Comparison of ENCODE assay signal across 8 cellular contexts in the genomic region with DNA sequence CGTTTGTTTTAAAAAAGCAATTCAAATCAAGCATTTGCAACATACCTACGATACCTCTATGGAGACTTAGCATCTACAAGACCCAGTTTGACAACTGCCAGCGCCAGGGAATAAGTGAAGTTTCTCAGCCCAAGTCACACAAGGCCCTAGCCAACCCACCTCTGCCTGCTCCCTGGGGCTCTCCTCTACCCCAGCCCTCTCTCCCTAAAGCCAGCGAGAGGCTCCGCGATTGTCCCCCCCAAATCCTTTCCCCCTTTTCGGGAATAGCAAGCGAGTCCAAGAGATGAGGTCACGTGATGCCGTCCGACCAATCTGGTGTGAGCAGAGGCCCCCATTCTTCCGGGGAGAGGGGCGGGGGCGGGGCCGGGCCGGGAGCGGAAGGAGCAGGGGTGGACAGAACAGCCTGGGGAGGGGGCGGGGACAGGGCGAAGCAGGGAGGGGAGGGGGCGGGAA.
DNase-seq lines count a peak whose midpoint lies in the region; ATAC-seq and TF ChIP-seq lines count a peak whose summit lies in the region.

No MANE protein-coding gene starts in this region.

- H3K4ac ChIP-seq in mesenchymal stem cell (ENCODE audit: low read depth in 1 of 2, low read length in 2 of 2), result no peak overlapping the region

- peak overlapping the region; percentile 92 for H3K4me2 ChIP-seq in mesenchymal stem cell (ENCODE audit: low read length, poor library complexity, severe bottlenecking)

- no peak overlapping the region for H2BK5ac ChIP-seq in mesenchymal stem cell (ENCODE audit: low read depth, low read length, poor library complexity, severe bottlenecking)

- peaks cover 4% of the 10 kb centered on the region for H3K36me3 Mint-ChIP-seq in effector memory CD8-positive, alpha-beta T cell (ENCODE audit: insufficient read depth)

- no peak overlapping the region for H2BK120ac ChIP-seq in mesenchymal stem cell (ENCODE audit: low read depth, low read length)

- no peaks in the 10 kb centered on the region for H3K36me3 ChIP-seq in mesenchymal stem cell (ENCODE audit: control insufficient read depth in 1 of 2, insufficient read depth in 2 of 2, low read depth in 1 of 2, low read length in 2 of 2)

- H3K27ac ChIP-seq in mesenchymal stem cell (ENCODE audit: low read length, poor library complexity, severe bottlenecking), result peak overlapping the region; percentile 42

- peak overlapping the region; percentile 88 for H2AFZ ChIP-seq in mesenchymal stem cell (ENCODE audit: low read depth, low read length)

- TF ChIP-seq CTCF in AG04449 (IDR thresholded peaks at IDR 0.05; ENCODE audit: insufficient read depth, low read length, missing control alignments), result no peak

- H3K9ac ChIP-seq in mesenchymal stem cell (ENCODE audit: low read length), result peak overlapping the region; percentile 93

- H2BK12ac ChIP-seq in mesenchymal stem cell (ENCODE audit: low read length in 2 of 2), result no peak overlapping the region

- H3K18ac ChIP-seq in mesenchymal stem cell (ENCODE audit: low read depth in 1 of 2, low read length in 2 of 2), result no peak overlapping the region

- H3K4me1 Mint-ChIP-seq in effector memory CD8-positive, alpha-beta T cell (ENCODE audit: low read depth in 2 of 2), result peaks cover 6 to 7% of the 10 kb centered on the region in 2 donors

- no peak overlapping the region for H3K23ac ChIP-seq in mesenchymal stem cell (ENCODE audit: low read length in 2 of 2)

- TF ChIP-seq POLR2A in GM18951 (IDR thresholded peaks at IDR 0.05; ENCODE audit: extremely low read depth, insufficient read depth, insufficient read length), result peak; percentile 47

- in situ Hi-C loops in GM18951 (cut with MboI; ENCODE audit: low sequenced_read_pairs, unreplicated experiment), result no loop called here

- DNase-seq in AG04449 (ENCODE audit: low read depth, low spot score) (no peak), NCI-H526 treated with DMSO at 0.1 percent for 48 hours (lab: John Stamatoyannopoulos, UW) (peak; percentile 71), mesenchymal stem cell (peak; percentile 56)
- DNase-seq in activated CD8-positive, alpha-beta memory T cell treated with anti-CD3 and anti-CD28 coated beads for 4 hours (ENCODE audit: low read depth in 2 of 2), result peak; percentile 73 to 75
- DNase-seq in effector memory CD8-positive, alpha-beta T cell, result peak; percentile 65 to 71 (median 68)
- DNase-seq in stimulated activated CD4-positive, alpha-beta T cell treated with anti-CD3 and anti-CD28 coated beads, TNF-alpha, amount 100 ng/mL, for 48 hours (ENCODE audit: low read depth in 3 of 3), result peak; percentile 59 to 86 (median 71)

- WGBS in mesenchymal stem cell, result 7% methylated on average over 9 of the region's 20 CpGs

- H2BK15ac ChIP-seq in mesenchymal stem cell (ENCODE audit: low read depth, poor library complexity, severe bottlenecking), result no peak overlapping the region

- H3K14ac ChIP-seq in mesenchymal stem cell (ENCODE audit: low read length in 2 of 2), result no peak overlapping the region

- peaks cover 2 to 4% of the 10 kb centered on the region in 2 experiments for H3K27me3 ChIP-seq in mesenchymal stem cell (ENCODE audit: control insufficient read depth in 1 of 2, insufficient read depth in 1 of 2, low read length in 2 of 2)

- no peaks in the 10 kb centered on the region for H3K9me3 Mint-ChIP-seq in effector memory CD8-positive, alpha-beta T cell

- CTCF ChIA-PET in AG04449 (lab: Yijun Ruan, JAX), result no interaction called here

- POLR2A ChIA-PET in AG04449 (lab: Yijun Ruan, JAX), result no interaction called here

- H4K91ac ChIP-seq in mesenchymal stem cell (ENCODE audit: low read length), result no peak overlapping the region

- no peaks in the 10 kb centered on the region for H3K79me1 ChIP-seq in mesenchymal stem cell (replicated peaks; ENCODE audit: low read length, poor library complexity, severe bottlenecking)

- peak overlapping the region; percentile 64 for H4K8ac ChIP-seq in mesenchymal stem cell (ENCODE audit: low read length)

- H3K9me3 ChIP-seq in mesenchymal stem cell (ENCODE audit: control insufficient read depth, low read length), result no peaks in the 10 kb centered on the region

- H3K4me3 ChIP-seq in AG04449 (ENCODE audit: low read depth, low read length) (peak overlapping the region; percentile 68), mesenchymal stem cell (ENCODE audit: insufficient read depth in 1 of 2, low read depth in 1 of 2, low read length in 2 of 2) (peak overlapping the region; percentile 68 to 97)

- H3K4me3 Mint-ChIP-seq in effector memory CD8-positive, alpha-beta T cell, result peak overlapping the region; percentile 92

- peaks cover 3% of the 10 kb centered on the region for H3K4me1 ChIP-seq in mesenchymal stem cell (ENCODE audit: control insufficient read depth, insufficient read depth, low read depth, low read length)

- H2AK5ac ChIP-seq in mesenchymal stem cell (ENCODE audit: low read length, severe bottlenecking), result no peak overlapping the region

- H3K27ac Mint-ChIP-seq in effector memory CD8-positive, alpha-beta T cell, result peak overlapping the region; percentile 95 to 96

- no peaks in the 10 kb centered on the region for H3K27me3 Mint-ChIP-seq in effector memory CD8-positive, alpha-beta T cell

- peak; percentile 81 for ATAC-seq in HG03159 (IDR thresholded peaks at IDR 0.05; ENCODE audit: unreplicated experiment)
- ATAC-seq in effector memory CD8-positive, alpha-beta T cell (replicated peaks), result peak; percentile 91
